In genomic region chr9:124066783-124067563, GRCh38 we compare ENCODE assay signal across 29 cellular contexts. TPM values are rescaled to one million over a fixed set of nuclear protein-coding genes. Genes with fewer than 3 reads are reported as not detected.
A peak's percentile ranks its signal among the peaks of the same experiment; 100 is the strongest.
DNase-seq lines count a peak whose midpoint lies in the region; ATAC-seq, FAIRE-seq and TF ChIP-seq lines count a peak whose summit lies in the region.
"Had no signal": no experiment of that assay in that cellular context is flagged by ENCODE, and none has a peak within 500 bp of the region (broad histone marks: within the 10 kb centered on the region; RNA-seq: fewer than 3 reads in every experiment).

No MANE protein-coding gene starts in this region.

- H3K27me3 Mint-ChIP-seq in HFFc6 (ENCODE audit: insufficient read depth), result peaks cover 31% of the 10 kb centered on the region

- H3K79me2 ChIP-seq in K562 (ENCODE audit: control insufficient read depth, insufficient read depth, low read length) (no peaks in the 10 kb centered on the region), trophoblast cell (ENCODE audit: control insufficient read depth, insufficient read depth, low read length, poor library complexity) (no peaks in the 10 kb centered on the region)

- ATAC-seq in K562, result no peak
- ATAC-seq in HG02588 (IDR thresholded peaks at IDR 0.05; ENCODE audit: unreplicated experiment), result no peak
- no peak for ATAC-seq in HG03025 (IDR thresholded peaks at IDR 0.05; ENCODE audit: low FRiP score, unreplicated experiment)
- no peak for ATAC-seq in GM21737 (IDR thresholded peaks at IDR 0.05; ENCODE audit: unreplicated experiment)
- ATAC-seq: CD8-positive, alpha-beta T cell; HCT116; Panc1 had no signal

- H3K27me3 ChIP-seq in K562 (ENCODE audit: control insufficient read depth in 2 of 2, insufficient read depth in 2 of 2, low read length in 2 of 2), result peaks cover 6 to 27% of the 10 kb centered on the region in 2 experiments; a peak in 3 of 5 replicates
- H3K27me3 ChIP-seq in trophoblast cell (ENCODE audit: insufficient read depth, low read length), result no peaks in the 10 kb centered on the region

- H3K36me3 ChIP-seq in K562 (ENCODE audit: control insufficient read depth, insufficient read depth, low read length), result no peaks in the 10 kb centered on the region
- no peaks in the 10 kb centered on the region for H3K36me3 ChIP-seq in trophoblast cell (ENCODE audit: control insufficient read depth in 1 of 2, insufficient read depth in 2 of 2, low read length in 2 of 2)

- no peak overlapping the region for H4K91ac ChIP-seq in trophoblast cell (ENCODE audit: low read depth, low read length)

- TF ChIP-seq EP300 in K562 (IDR thresholded peaks at IDR 0.05; ENCODE audit: low read length), result no peak

- H4K8ac ChIP-seq in trophoblast cell (ENCODE audit: low read depth, low read length), result no peak overlapping the region

- TF ChIP-seq CTCF in HFFc6 (IDR thresholded peaks at IDR 0.05) (no peak), K562 (IDR thresholded peaks at IDR 0.05 in 2 of 3, conservative IDR thresholded peaks at IDR 0.05 in 1 of 3; ENCODE audit: insufficient read depth in 2 of 3, low read depth in 1 of 3, low read length in 3 of 3) (no peak)

- no peaks in the 10 kb centered on the region for H3K9me1 ChIP-seq in K562 (ENCODE audit: control insufficient read depth, insufficient read depth, low read length)

- FAIRE-seq in K562 (lab: Jason Lieb, UNC), result no peak
- FAIRE-seq: A204.1, GM12891, HTR-8/SVneo had no signal

- no peak overlapping the region for H2BK5ac ChIP-seq in trophoblast cell (ENCODE audit: low read depth, low read length, poor library complexity)

- no peak overlapping the region for H3K14ac ChIP-seq in trophoblast cell (ENCODE audit: low read length)

- no peak overlapping the region for H2AK5ac ChIP-seq in trophoblast cell (ENCODE audit: low read length)

- H3K27ac ChIP-seq in K562 (ENCODE audit: extremely low read depth, low read depth, low read length) (no peak overlapping the region), trophoblast cell (ENCODE audit: low read depth, low read length) (no peak overlapping the region)
- H3K27ac ChIP-seq: C4-2B, KMS-11, SK-N-MC had no signal

- H2BK12ac ChIP-seq in trophoblast cell (ENCODE audit: low read length), result no peak overlapping the region

- H2BK120ac ChIP-seq in trophoblast cell (ENCODE audit: insufficient read depth, low read length, poor library complexity), result no peak overlapping the region

- TF ChIP-seq RAD21 in K562 (CRISPR knock-in tag; conservative IDR thresholded peaks at IDR 0.05 in 1 of 2, IDR thresholded peaks at IDR 0.05 in 1 of 2), result no peak

- BruUV-seq in K562 (replicated peaks; lab: Mats Ljungman, UMichigan), result no TSS peak

- intact Hi-C loops in K562 (cut with micrococcal nuclease), result no loop called here

- H3K27ac Mint-ChIP-seq in HFFc6, result no peak overlapping the region
- H3K27ac Mint-ChIP-seq: B cell; CD8-positive, alpha-beta T cell had no signal

- no peak overlapping the region for H3K4me3 Mint-ChIP-seq in HFFc6
- H3K4me3 Mint-ChIP-seq: B cell; CD8-positive, alpha-beta T cell had no signal

- no peak overlapping the region for H2AFZ ChIP-seq in K562 (ENCODE audit: low read depth, low read length)
- H2AFZ ChIP-seq in trophoblast cell (ENCODE audit: insufficient read depth, low read length, poor library complexity), result no peak overlapping the region

- 3% methylated on average over 13 of the region's 13 CpGs for WGBS in K562 (ENCODE audit: insufficient coverage, low coverage, missing lambda C conversion rate)
- WGBS in trophoblast cell (ENCODE audit: extremely low coverage, insufficient coverage, insufficient read length), result no CpG with 5 or more reads among the region's 13 CpGs

- H3K4me3 ChIP-seq in K562, result no peak overlapping the region
- no peak overlapping the region for H3K4me3 ChIP-seq in trophoblast cell (ENCODE audit: low read depth, low read length)
- H3K4me3 ChIP-seq: SK-N-MC had no signal

- H3K4me2 ChIP-seq in K562 (ENCODE audit: insufficient read depth, low read length) (no peak overlapping the region), trophoblast cell (ENCODE audit: low read length) (no peak overlapping the region)
- H3K4me2 ChIP-seq: KMS-11 had no signal

- no peaks in the 10 kb centered on the region for H3K79me1 ChIP-seq in trophoblast cell (ENCODE audit: low read length)

- H3K9ac ChIP-seq in K562 (ENCODE audit: insufficient read depth in 1 of 2, low read depth in 2 of 2, low read length in 2 of 2) (no peak overlapping the region), trophoblast cell (ENCODE audit: low read length) (no peak overlapping the region)
- H3K9ac ChIP-seq: KMS-11 had no signal

- peaks cover 4% of the 10 kb centered on the region; the same call in 1 of the 2 replicates for H4K20me1 ChIP-seq in K562 (replicated peaks; ENCODE audit: control insufficient read depth, insufficient read depth, low read length)

- in situ Hi-C loops in SK-MEL-5 (cut with HindIII; ENCODE audit: low pct_unique_long_range_greater_than_20kb, low sequenced_read_pairs), result no loop called here
- in situ Hi-C loops in K562 (cut with MboI), result no loop called here

- no peaks in the 10 kb centered on the region for H3K36me3 Mint-ChIP-seq in HFFc6 (ENCODE audit: low read depth)
- H3K36me3 Mint-ChIP-seq: CD8-positive, alpha-beta T cell had no signal

- POLR2A ChIA-PET in K562 (lab: Yijun Ruan, JAX), result no interaction called here

- no peak for TF ChIP-seq POLR2A in K562 (conservative IDR thresholded peaks at IDR 0.05)

- H3K9me3 ChIP-seq in K562 (replicated peaks; ENCODE audit: control insufficient read depth, insufficient read depth, low read depth, low read length) (no peaks in the 10 kb centered on the region), trophoblast cell (ENCODE audit: insufficient read depth, low read depth, low read length) (peaks cover 5% of the 10 kb centered on the region)

- peaks cover 9% of the 10 kb centered on the region; the same call in 1 of the 2 replicates for H3K9me3 Mint-ChIP-seq in HFFc6
- H3K9me3 Mint-ChIP-seq: CD8-positive, alpha-beta T cell had no signal

- no peaks in the 10 kb centered on the region for H3K4me1 Mint-ChIP-seq in HFFc6 (ENCODE audit: low read depth)
- H3K4me1 Mint-ChIP-seq: B cell had no signal

- no peak overlapping the region for H3K4ac ChIP-seq in trophoblast cell (ENCODE audit: low read depth, low read length)

- H3K23ac ChIP-seq in trophoblast cell (ENCODE audit: low read length), result no peak overlapping the region

- H3K4me1 ChIP-seq in K562 (replicated peaks in 1 of 2; ENCODE audit: control insufficient read depth in 2 of 2, insufficient read depth in 2 of 2, low read length in 2 of 2), result no peaks in the 10 kb centered on the region
- H3K4me1 ChIP-seq in trophoblast cell (ENCODE audit: control insufficient read depth in 1 of 2, insufficient read depth in 2 of 2, low read length in 2 of 2), result peaks cover 0 to 2% of the 10 kb centered on the region in 2 experiments

- no peak overlapping the region for H3K18ac ChIP-seq in trophoblast cell (ENCODE audit: low read length)

- DNase-seq in HFFc6 (peak; percentile 71), SK-MEL-5 (ENCODE audit: low read depth, low spot score) (peak; percentile 11), K562 (ENCODE audit: extremely low read depth in 1 of 4, low spot score in 3 of 4) (no peak), trophoblast cell (peak; percentile 7 to 34)
- DNase-seq: CD8-positive, alpha-beta T cell; DMS 273 treated with DMSO at 0.1 percent for 48 hours; DMS79 treated with DMSO at 0.1 percent for 48 hours; GF-D8; NCI-H1048; NCI-H1417 treated with DMSO at 0.1 percent for 48 hours; NCI-H1694 treated with DMSO at 0.1 percent for 48 hours; NCI-H2081; NCI-H226; NCI-H510A; NCI-H69; SHP77 treated with DMSO at 0.1 percent for 48 hours; SW 1271 had no signal

- H4K12ac ChIP-seq in trophoblast cell (ENCODE audit: low read depth, low read length), result no peak overlapping the region

- CTCF ChIA-PET in K562 (lab: Yijun Ruan, JAX; ENCODE audit: low intra/inter-chr PET ratio), result no interaction called here

TF ChIP-seq in K562, 482 proteins besides CTCF, POLR2A, EP300 and RAD21 (continues in another document):
- TF ChIP-seq ZNF436 (CRISPR knock-in tag; IDR thresholded peaks at IDR 0.05) (no peak), MAFF (IDR thresholded peaks at IDR 0.05; ENCODE audit: low read length) (peak; percentile 29; the same call in 1 of the 2 replicates), ZNF316 (IDR thresholded peaks at IDR 0.05) (peak; percentile 62)
- TF ChIP-seq, protein P1, sequence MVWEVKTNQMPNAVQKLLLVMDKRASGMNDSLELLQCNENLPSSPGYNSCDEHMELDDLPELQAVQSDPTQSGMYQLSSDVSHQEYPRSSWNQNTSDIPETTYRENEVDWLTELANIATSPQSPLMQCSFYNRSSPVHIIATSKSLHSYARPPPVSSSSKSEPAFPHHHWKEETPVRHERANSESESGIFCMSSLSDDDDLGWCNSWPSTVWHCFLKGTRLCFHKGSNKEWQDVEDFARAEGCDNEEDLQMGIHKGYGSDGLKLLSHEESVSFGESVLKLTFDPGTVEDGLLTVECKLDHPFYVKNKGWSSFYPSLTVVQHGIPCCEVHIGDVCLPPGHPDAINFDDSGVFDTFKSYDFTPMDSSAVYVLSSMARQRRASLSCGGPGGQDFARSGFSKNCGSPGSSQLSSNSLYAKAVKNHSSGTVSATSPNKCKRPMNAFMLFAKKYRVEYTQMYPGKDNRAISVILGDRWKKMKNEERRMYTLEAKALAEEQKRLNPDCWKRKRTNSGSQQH (CRISPR knock-in tag; IDR thresholded peaks at IDR 0.05), result no peak

RNA-seq across cellular contexts. Expression of gene LHX2, which starts 55.4 kb away (rescaled TPM):
- total RNA-seq in HFFc6 (2021; fragmentation: NEBNext Ultra II Directional; extraction: Animal tissue kit (Norgen Biotek cat#: 25700)), result not detected
- 0.43 TPM in 1 of 2 replicates, not detected in the other for total RNA-seq in SK-MEL-5 (2014; rRNA removed; shearing (Covaris generic))
- 0.57 and 1.5 TPM in 2 replicates for polyA plus RNA-seq in SK-MEL-5 (2015; cell fraction: cytosol; rRNA removed)
- 0.68 and 1.2 TPM in 2 replicates for polyA plus RNA-seq in SK-MEL-5 (2015; cell fraction: nucleus; rRNA removed)
- not detected in 2 replicates for total RNA-seq in K562 (2011; cell fraction: chromatin; rRNA removed; ENCODE audit: low replicate concordance)
- not detected in 2 replicates for total RNA-seq in K562 (2011; cell fraction: nucleolus; rRNA removed)
- not detected in 2 replicates for total RNA-seq in K562 (2011; cell fraction: nucleoplasm; rRNA removed)
- not detected in 2 replicates for total RNA-seq in K562 (2014; rRNA removed)
- not detected in 2 replicates for total RNA-seq in K562 (2014; rRNA removed; fragmentation: Illumina TruSeq; extraction: Trizol)
- total RNA-seq in K562 (2015; rRNA removed; fragmentation: Illumina TruSeq; extraction: Trizol), result not detected in 2 replicates
- 0.07 TPM in 1 of 2 replicates, not detected in the other for total RNA-seq in K562 (2021)
- not detected in 2 replicates for polyA plus RNA-seq in K562 (2011; rRNA removed)
- not detected in 2 replicates for polyA plus RNA-seq in K562 (2011; cell fraction: cytosol; rRNA removed)
- not detected in 2 replicates for polyA plus RNA-seq in K562 (2011; cell fraction: nucleus; rRNA removed)
- 0.14 TPM in 1 of 2 replicates, not detected in the other for polyA plus RNA-seq in K562 (2012)
- not detected in 2 replicates for polyA plus RNA-seq in K562 (2014; fragmentation: Illumina TruSeq; extraction: Trizol)
- not detected for polyA plus RNA-seq in K562 (2014; fragmentation: Nextera tagmentation; extraction: Ambion mirVana)
- not detected in 2 replicates for polyA plus RNA-seq in K562 (2014; rRNA removed)
- not detected in 2 replicates for polyA minus RNA-seq in K562 (2011; rRNA and poly(A)+ RNA removed)
- polyA minus RNA-seq in K562 (2011; cell fraction: cytosol; rRNA and poly(A)+ RNA removed), result not detected in 2 replicates
- polyA minus RNA-seq in K562 (2011; cell fraction: nucleus; rRNA and poly(A)+ RNA removed), result not detected in 2 replicates
- polyA plus RNA-seq in trophoblast cell (2013), result 0.21 and 0.32 TPM in 2 replicates
- total RNA-seq: B cell; CD8-positive, alpha-beta T cell had no signal

Comparison
In these comparisons a context has a peak if more than half of its experiments do, and no peak if none do; other contexts are left out.
1. DNase-seq: peak in HFFc6 (single experiment), SK-MEL-5 (single experiment) and trophoblast cell (2 of 2); none in K562 (0 of 4).